28 cellular contexts compared by ENCODE assay signal in the genomic region with DNA sequence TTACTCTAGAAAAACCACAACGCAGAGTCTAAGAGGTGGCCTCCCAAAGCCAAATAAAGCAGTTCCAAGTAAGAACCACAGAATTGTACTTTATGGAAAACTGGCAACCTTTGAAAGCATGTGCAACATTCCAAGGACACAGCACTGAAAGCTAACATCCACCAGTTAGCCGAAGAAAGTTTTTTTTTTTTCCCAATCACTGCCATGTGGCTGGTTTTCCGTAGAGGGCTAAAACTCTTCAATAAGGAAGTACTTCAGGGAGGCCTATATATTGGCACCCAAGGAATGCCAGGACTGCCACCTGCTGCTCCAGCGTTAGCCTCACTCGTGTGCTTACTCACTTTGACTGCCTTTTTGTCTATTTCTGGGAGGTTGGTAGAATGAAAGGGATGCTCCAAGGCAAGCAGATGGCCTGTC. TPM values are rescaled to one million over a fixed set of nuclear protein-coding genes. Genes with fewer than 3 reads are reported as not detected.
DNase-seq lines count a peak whose midpoint lies in the region; ATAC-seq, FAIRE-seq and TF ChIP-seq lines count a peak whose summit lies in the region.
"Had no signal": no experiment of that assay in that cellular context is flagged by ENCODE, and none has a peak within 500 bp of the region (broad histone marks: within the 10 kb centered on the region; RNA-seq: fewer than 3 reads in every experiment).

No MANE protein-coding gene starts in this region.

- no peak overlapping the region for H3K4me3 ChIP-seq in GM23248
- no peak overlapping the region for H3K4me3 ChIP-seq in fibroblast of lung (replicated peaks in 1 of 4; ENCODE audit: control extremely low read depth in 1 of 4, insufficient read depth in 1 of 4, low read depth in 3 of 4, low read length in 4 of 4)
- no peak overlapping the region for H3K4me3 ChIP-seq in kidney (ENCODE audit: low read length in 2 of 2)
- H3K4me3 ChIP-seq: body of pancreas, coronary artery, lung, Peyer's patch, right lobe of liver had no signal

- H3K9me3 ChIP-seq in GM23248 (ENCODE audit: low read depth) (no peaks in the 10 kb centered on the region), fibroblast of lung (ENCODE audit: control insufficient read depth, insufficient read depth, low read depth, low read length) (no peaks in the 10 kb centered on the region), kidney (ENCODE audit: control insufficient read depth in 1 of 2, low read length in 2 of 2) (no peaks in the 10 kb centered on the region)
- H3K9me3 ChIP-seq: body of pancreas, Peyer's patch, right lobe of liver had no signal

- no peak for FAIRE-seq in kidney (lab: Jason Lieb, UNC)
- FAIRE-seq: islet of Langerhans had no signal

- H4K20me1 ChIP-seq in GM23248 (ENCODE audit: insufficient read depth) (no peaks in the 10 kb centered on the region), fibroblast of lung (ENCODE audit: control insufficient read depth, extremely low read depth, insufficient read depth, low read length) (no peaks in the 10 kb centered on the region)

- 0 out of 2 replicates have a peak overlapping the region, but pooled peaks have one; percentile 6 for H3K9ac ChIP-seq in GM23248
- no peak overlapping the region for H3K9ac ChIP-seq in fibroblast of lung (ENCODE audit: insufficient read depth, low read length)
- H3K9ac ChIP-seq in kidney (ENCODE audit: low read length in 2 of 2): no peak overlapping the region
- H3K9ac ChIP-seq: parathyroid adenoma had no signal

- H3K36me3 ChIP-seq in GM23248 (ENCODE audit: low read depth) (peaks cover 86% of the 10 kb centered on the region), fibroblast of lung (ENCODE audit: control insufficient read depth, insufficient read depth, low read length) (peaks cover 14% of the 10 kb centered on the region), kidney (ENCODE audit: control insufficient read depth in 1 of 2, insufficient read depth in 2 of 2, low read length in 2 of 2) (peaks cover 49 to 76% of the 10 kb centered on the region in 2 donors)

- DNase-seq in AG09319 (ENCODE audit: extremely low read depth, low read depth): peak; percentile 49
- peak; percentile 56 for DNase-seq in GM23248
- peak; percentile 53 to 85 for DNase-seq in fibroblast of lung (ENCODE audit: low read depth in 2 of 2)
- DNase-seq in sciatic nerve (ENCODE audit: low spot score): no peak
- DNase-seq in kidney: no peak
- no peak for DNase-seq in NCI-H82 (lab: John Stamatoyannopoulos, UW)
- DNase-seq: activated CD4-positive, alpha-beta memory T cell treated with anti-CD3 and anti-CD28 coated beads for 36 hours; activated naive CD4-positive, alpha-beta T cell treated with anti-CD3 and anti-CD28 coated beads, Interleukin-2, amount 50 U/mL, for 16 hours; body of pancreas; COR-L47; DND-41; endodermal cell; HCEC 1CT; hippocampal formation; natural killer cell; NCI-H1092 treated with DMSO at 0.1 percent for 48 hours; NCI-H2029; NCI-H446 treated with DMSO at 0.1 percent for 48 hours; NK-92 treated with Interleukin-12 subunit alpha and Interleukin-12 subunit beta, amount 100 ng/mL, for 24 hours; Peyer's patch; right lobe of liver; stimulated activated naive B cell treated with anti-CD40 and anti-IgM and Interleukin-4, amounts not matched to agents 10 μg/mL and 1 μg/mL and 100 μg/mL, for 72 hours; T-helper 17 cell had no signal

- ATAC-seq in sciatic nerve (peak; percentile 81), GM21515 (IDR thresholded peaks at IDR 0.05; ENCODE audit: unreplicated experiment) (no peak)
- ATAC-seq: body of pancreas, natural killer cell, right lobe of liver, T-helper 17 cell had no signal

- no peak overlapping the region for H2AFZ ChIP-seq in GM23248
- no peak overlapping the region for H2AFZ ChIP-seq in fibroblast of lung (ENCODE audit: low read length)
- H2AFZ ChIP-seq: parathyroid adenoma had no signal

- H3K27ac ChIP-seq in GM23248 (peak overlapping the region; percentile 52), fibroblast of lung (ENCODE audit: insufficient read depth, low read length) (no peak overlapping the region), kidney (ENCODE audit: low read depth in 2 of 2, low read length in 2 of 2) (no peak overlapping the region)
- H3K27ac ChIP-seq: body of pancreas, parathyroid adenoma, Peyer's patch, right lobe of liver had no signal

- no peaks in the 10 kb centered on the region for H3K4me1 ChIP-seq in GM23248 (ENCODE audit: insufficient read depth)
- no peaks in the 10 kb centered on the region for H3K4me1 ChIP-seq in fibroblast of lung (ENCODE audit: control insufficient read depth, extremely low read depth, insufficient read depth, low read length)
- H3K4me1 ChIP-seq in kidney (ENCODE audit: control insufficient read depth in 1 of 2, insufficient read depth in 1 of 2, low read depth in 1 of 2, low read length in 2 of 2): no peaks in the 10 kb centered on the region
- H3K4me1 ChIP-seq: body of pancreas, parathyroid adenoma, Peyer's patch, right lobe of liver had no signal

- no peaks in the 10 kb centered on the region for H3K9me2 ChIP-seq in GM23248 (ENCODE audit: insufficient read depth)

- H3K27me3 ChIP-seq in GM23248 (replicated peaks; ENCODE audit: insufficient read depth) (no peaks in the 10 kb centered on the region), fibroblast of lung (ENCODE audit: control insufficient read depth, insufficient read depth, low read length) (no peaks in the 10 kb centered on the region)
- H3K27me3 ChIP-seq: body of pancreas, Peyer's patch, right lobe of liver had no signal

- H3K4me2 ChIP-seq in GM23248 (ENCODE audit: unreplicated experiment) (no peak overlapping the region), fibroblast of lung (ENCODE audit: extremely low read depth, insufficient read depth, low read length) (no peak overlapping the region)

- in situ Hi-C loops in GM23248 (cut with MboI): no loop called here

- H3K79me2 ChIP-seq in GM23248 (ENCODE audit: insufficient read depth): peaks cover 18% of the 10 kb centered on the region
- no peaks in the 10 kb centered on the region for H3K79me2 ChIP-seq in fibroblast of lung (ENCODE audit: control insufficient read depth, insufficient read depth, low read length)
- H3K79me2 ChIP-seq: parathyroid adenoma had no signal

- intact Hi-C loops in sciatic nerve (cut with DNase I) (no loop called here), kidney (cut with DNase I) (no loop called here)

- TF ChIP-seq CTCF in AG09319 (IDR thresholded peaks at IDR 0.05; ENCODE audit: low read depth, low read length) (no peak), fibroblast of lung (conservative IDR thresholded peaks at IDR 0.05 in 1 of 2, IDR thresholded peaks at IDR 0.05 in 1 of 2; ENCODE audit: low read depth in 1 of 2, low read length in 2 of 2) (no peak), kidney (IDR thresholded peaks at IDR 0.05; ENCODE audit: borderline replicate concordance, extremely low read depth, insufficient read depth) (no peak)

- H3F3A ChIP-seq in GM23248 (ENCODE audit: insufficient read depth): peaks cover 97% of the 10 kb centered on the region

- 15 to 21% methylated on average over 5 of the region's 5 CpGs for WGBS in GM23248 (ENCODE audit: low coverage in 1 of 2, low lambda C conversion rate in 2 of 2, missing lambda C conversion rate in 2 of 2), 2 experiments

RNA-seq across cellular contexts. Expression of gene CEP95, which starts 25.2 kb away (rescaled TPM):
- 13.2 and 16.8 TPM in 2 replicates for total RNA-seq in GM23248 (2014; rRNA removed; shearing (Covaris generic))
- 14.2 and 17.5 TPM in 2 replicates for polyA plus RNA-seq in GM23248 (2016; fragmentation: Nextera tagmentation; extraction: Ambion mirVana)
- 24.4 and 24.8 TPM in 2 replicates for total RNA-seq in fibroblast of lung
- polyA plus RNA-seq in fibroblast of lung: 12.6 and 16.6 TPM in 2 replicates
- polyA plus RNA-seq in fibroblast of lung (2012): 10.4 and 10.8 TPM in 2 replicates
- 2.3 and 5.3 TPM in 2 replicates for polyA minus RNA-seq in fibroblast of lung (ENCODE audit: low replicate concordance)
- 72.0 TPM for total RNA-seq in sciatic nerve
- total RNA-seq in kidney: 49.3 TPM
- 25.3 TPM for polyA plus RNA-seq in kidney (ENCODE audit: insufficient read depth, low read depth, low replicate concordance)

RNA-seq across cellular contexts. Expression of gene DDX5, which starts 25.9 kb away (rescaled TPM):
- 241 and 303 TPM in 2 replicates for total RNA-seq in GM23248 (2014; rRNA removed; shearing (Covaris generic))
- polyA plus RNA-seq in GM23248 (2016; fragmentation: Nextera tagmentation; extraction: Ambion mirVana): 595 and 643 TPM in 2 replicates
- 393 and 439 TPM in 2 replicates for total RNA-seq in fibroblast of lung
- 560 and 598 TPM in 2 replicates for polyA plus RNA-seq in fibroblast of lung
- 398 and 441 TPM in 2 replicates for polyA plus RNA-seq in fibroblast of lung (2012)
- 251 and 297 TPM in 2 replicates for polyA minus RNA-seq in fibroblast of lung (ENCODE audit: low replicate concordance)
- total RNA-seq in sciatic nerve: 667 TPM
- total RNA-seq in kidney: 769 TPM
- 343 TPM for polyA plus RNA-seq in kidney (ENCODE audit: insufficient read depth, low read depth, low replicate concordance)

RNA-seq across cellular contexts. Expression of gene POLG2, which starts 35.1 kb away (rescaled TPM):
- total RNA-seq in GM23248 (2014; rRNA removed; shearing (Covaris generic)): 3.4 and 3.7 TPM in 2 replicates
- 6.6 and 8.6 TPM in 2 replicates for polyA plus RNA-seq in GM23248 (2016; fragmentation: Nextera tagmentation; extraction: Ambion mirVana)
- 21.3 and 24.9 TPM in 2 replicates for total RNA-seq in fibroblast of lung
- 5.3 and 6.9 TPM in 2 replicates for polyA plus RNA-seq in fibroblast of lung
- 5.1 and 5.9 TPM in 2 replicates for polyA plus RNA-seq in fibroblast of lung (2012)
- polyA minus RNA-seq in fibroblast of lung (ENCODE audit: low replicate concordance): 0.96 and 8.8 TPM in 2 replicates
- total RNA-seq in sciatic nerve: 19.4 TPM
- 18.4 TPM for total RNA-seq in kidney
- 9.0 TPM for polyA plus RNA-seq in kidney (ENCODE audit: insufficient read depth, low read depth, low replicate concordance)

Comparison
In these comparisons a context has a peak if more than half of its experiments do, and no peak if none do; other contexts are left out.
1. DNase-seq: peak in AG09319 (single experiment), GM23248 (single experiment) and fibroblast of lung (2 of 2); none in sciatic nerve (single experiment), kidney (single experiment) and NCI-H82 (single experiment).